In the genomic region with DNA sequence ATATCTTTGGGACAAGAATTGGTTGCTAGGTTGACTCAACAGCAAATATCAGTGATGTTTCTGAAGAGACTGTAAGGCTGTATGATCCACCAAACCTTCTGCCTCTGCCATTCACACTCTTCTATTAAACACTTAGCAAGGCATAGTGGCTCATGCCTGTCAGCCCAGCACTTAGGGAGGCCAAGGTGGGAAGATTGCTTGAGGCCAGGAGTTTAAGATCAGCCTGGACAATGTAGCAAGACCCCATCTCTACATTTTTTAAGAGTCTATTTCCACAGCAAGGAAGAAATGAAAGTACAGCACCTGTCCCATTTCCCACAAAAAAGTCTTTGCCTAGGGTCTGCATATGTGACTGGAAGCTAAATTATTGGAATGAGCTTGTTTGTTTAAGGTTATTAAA, we compare ENCODE assay signal across 7 cellular contexts.
"Had no signal": no experiment of that assay in that cellular context is flagged by ENCODE, and none has a peak within 500 bp of the region (broad histone marks: within the 10 kb centered on the region; RNA-seq: fewer than 3 reads in every experiment).

No MANE protein-coding gene starts in this region.

- H3K4me1 ChIP-seq: HAP-1 had no signal

- DNase-seq: GM23248, GOT3, H7, KG1 had no signal

- H3K9ac ChIP-seq: GM23248 had no signal

- H3K36me3 ChIP-seq: HAP-1 had no signal

- H3K4me3 ChIP-seq: GM23248, HAP-1 had no signal

- H2AFZ ChIP-seq: GM23248 had no signal

- H3K27ac ChIP-seq: GM23248, HL-60 had no signal

- H3K9me3 ChIP-seq: HAP-1 had no signal

- ATAC-seq: HCT116 had no signal
